ENCODE assay signal across 10 cellular contexts in genomic region chr12:57889541-57889989, GRCh38. TPM values are rescaled to one million over a fixed set of nuclear protein-coding genes. Genes with fewer than 3 reads are reported as not detected.
DNase-seq lines count a peak whose midpoint lies in the region; ATAC-seq, FAIRE-seq and TF ChIP-seq lines count a peak whose summit lies in the region.
"Had no signal": no experiment of that assay in that cellular context is flagged by ENCODE, and none has a peak within 500 bp of the region (broad histone marks: within the 10 kb centered on the region; RNA-seq: fewer than 3 reads in every experiment).

No MANE protein-coding gene starts in this region.

- H3K4me1 ChIP-seq in lung (ENCODE audit: control insufficient read depth in 2 of 2, insufficient read depth in 2 of 2, low read length in 2 of 2) (peaks cover 27 to 38% of the 10 kb centered on the region in 2 donors), upper lobe of right lung (peaks cover 70% of the 10 kb centered on the region)

- peak overlapping the region; percentile 43 for H3K27ac Mint-ChIP-seq in dendritic cell treated with granulocyte-macrophage colony-stimulating factor and Interleukin-4, amounts not matched to agents 40 ng/mL and 50 ng/mL, for 4 days
- peak overlapping the region in 1 of 10 donors; percentile 51 for H3K27ac Mint-ChIP-seq in naive thymus-derived CD8-positive, alpha-beta T cell

- peaks cover 49% of the 10 kb centered on the region for H3K4me1 Mint-ChIP-seq in dendritic cell treated with granulocyte-macrophage colony-stimulating factor and Interleukin-4, amounts not matched to agents 40 ng/mL and 50 ng/mL, for 4 days (ENCODE audit: low read depth)
- peaks cover 6 to 12% (median 8%) of the 10 kb centered on the region in 4 donors for H3K4me1 Mint-ChIP-seq in naive thymus-derived CD8-positive, alpha-beta T cell

- H3K4me3 ChIP-seq in lung, result no peak overlapping the region
- H3K4me3 ChIP-seq in upper lobe of right lung, result peak overlapping the region; percentile 0

- no peak for FAIRE-seq in urothelium cell line (lab: Jason Lieb, UNC)

- WGBS in lung, 2 donors, result 42 to 69% methylated on average over 10 of the region's 10 CpGs

- DNase-seq in NCI-H2107 treated with DMSO at 0.1 percent for 48 hours (lab: John Stamatoyannopoulos, UW; ENCODE audit: unreplicated experiment), result peak; percentile 48
- DNase-seq in NCI-H2107 (lab: John Stamatoyannopoulos, UW), result no peak
- peak; percentile 71 for DNase-seq in lung (ENCODE audit: low spot score)
- peak; percentile 76 for DNase-seq in upper lobe of right lung
- no peak for DNase-seq in urothelium cell line (ENCODE audit: low spot score)
- DNase-seq in naive thymus-derived CD8-positive, alpha-beta T cell, result no peak
- DNase-seq in stimulated activated CD4-positive, alpha-beta T cell treated with anti-CD3 and anti-CD28 coated beads, Interleukin-1b, Interleukin-23, amount 100 ng/mL, for 48 hours, result no peak
- DNase-seq: MV-4-11 had no signal

- TF ChIP-seq CTCF in lung (IDR thresholded peaks at IDR 0.05; ENCODE audit: control extremely low read depth, extremely low read depth) (no peak), upper lobe of right lung (IDR thresholded peaks at IDR 0.05) (no peak)

- ATAC-seq in lung (ENCODE audit: insufficient read depth, low FRiP score), result peak; percentile 38
- ATAC-seq in upper lobe of right lung, result peak; percentile 70
- ATAC-seq in naive thymus-derived CD8-positive, alpha-beta T cell, result no peak

- intact Hi-C loops in dendritic cell treated with granulocyte-macrophage colony-stimulating factor and Interleukin-4, amounts not matched to agents 40 ng/mL and 50 ng/mL, for 4 days (cut with micrococcal nuclease), result no loop called here
- intact Hi-C loops in upper lobe of right lung (cut with DNase I), result no loop called here

- H3K27me3 ChIP-seq in lung (ENCODE audit: control insufficient read depth, insufficient read depth) (no peaks in the 10 kb centered on the region), upper lobe of right lung (no peaks in the 10 kb centered on the region)

- H3K9me3 Mint-ChIP-seq in dendritic cell treated with granulocyte-macrophage colony-stimulating factor and Interleukin-4, amounts not matched to agents 40 ng/mL and 50 ng/mL, for 4 days, result no peaks in the 10 kb centered on the region
- peaks cover 0 to 11% (median 0%) of the 10 kb centered on the region in 9 donors for H3K9me3 Mint-ChIP-seq in naive thymus-derived CD8-positive, alpha-beta T cell
- H3K9me3 Mint-ChIP-seq: neural crest cell had no signal

- no peaks in the 10 kb centered on the region for H3K36me3 Mint-ChIP-seq in dendritic cell treated with granulocyte-macrophage colony-stimulating factor and Interleukin-4, amounts not matched to agents 40 ng/mL and 50 ng/mL, for 4 days (ENCODE audit: low read depth)
- H3K36me3 Mint-ChIP-seq in naive thymus-derived CD8-positive, alpha-beta T cell, result peaks cover 0 to 6% (median 0%) of the 10 kb centered on the region in 3 donors

- H3K27me3 Mint-ChIP-seq in dendritic cell treated with granulocyte-macrophage colony-stimulating factor and Interleukin-4, amounts not matched to agents 40 ng/mL and 50 ng/mL, for 4 days, result peaks cover 11% of the 10 kb centered on the region
- H3K27me3 Mint-ChIP-seq in naive thymus-derived CD8-positive, alpha-beta T cell, result peaks cover 0 to 8% (median 0%) of the 10 kb centered on the region in 5 donors

- no peaks in the 10 kb centered on the region for H3K36me3 ChIP-seq in lung (ENCODE audit: control insufficient read depth in 2 of 2, insufficient read depth in 2 of 2, low read length in 2 of 2)
- no peaks in the 10 kb centered on the region for H3K36me3 ChIP-seq in upper lobe of right lung

- H3K27ac ChIP-seq in lung (ENCODE audit: low read depth in 1 of 2, low read length in 1 of 2) (peak overlapping the region; percentile 57 to 98), upper lobe of right lung (peak overlapping the region; percentile 85)

- H3K9me3 ChIP-seq in lung (ENCODE audit: control insufficient read depth in 2 of 2, insufficient read depth in 1 of 2, low read length in 1 of 2), result no peaks in the 10 kb centered on the region
- H3K9me3 ChIP-seq in upper lobe of right lung, result no peaks in the 10 kb centered on the region

- POLR2A ChIA-PET in naive thymus-derived CD8-positive, alpha-beta T cell (lab: Charles Lee), result interaction anchor here (0.9 kb wide), 1 partner anchor 53 kb away, joined by 3 read pairs; no protein-coding TSS in a partner anchor

- H3K4me3 Mint-ChIP-seq in dendritic cell treated with granulocyte-macrophage colony-stimulating factor and Interleukin-4, amounts not matched to agents 40 ng/mL and 50 ng/mL, for 4 days, result no peak overlapping the region
- H3K4me3 Mint-ChIP-seq in naive thymus-derived CD8-positive, alpha-beta T cell, result no peak overlapping the region
- H3K4me3 Mint-ChIP-seq: neural crest cell had no signal

RNA-seq across cellular contexts. Expression of gene CTDSP2, which starts 43.0 kb away (rescaled TPM):
- total RNA-seq in lung (100 to 1,000 TPM; 162 to 179 TPM), upper lobe of right lung (217 TPM)
- polyA plus RNA-seq in lung, result 100 to 1,000 TPM in 1 of 2 donors, 10 to 100 TPM in 1; 46.8 to 104 TPM
- total RNA-seq in naive thymus-derived CD8-positive, alpha-beta T cell, result 100 to 1,000 TPM; 258 to 262 TPM
- polyA plus RNA-seq in naive thymus-derived CD8-positive, alpha-beta T cell, result 10 to 100 TPM; 51.4 to 81.2 (median 71.5) TPM

RNA-seq across cellular contexts. Expression of gene ATP23, which starts 51.8 kb away (rescaled TPM):
- total RNA-seq in lung (1 to 10 TPM; 3.6 to 5.7 TPM), upper lobe of right lung (6.2 TPM)
- 1 to 10 TPM; 6.1 to 6.9 TPM for polyA plus RNA-seq in lung
- total RNA-seq in naive thymus-derived CD8-positive, alpha-beta T cell, result 1 to 10 TPM; 7.3 to 7.7 TPM
- polyA plus RNA-seq in naive thymus-derived CD8-positive, alpha-beta T cell, result 10 to 100 TPM; 19.4 to 29.1 (median 25.2) TPM

Comparison
In these comparisons a context has a peak if more than half of its experiments do, and no peak if none do; other contexts are left out.
1. DNase-seq: peak in NCI-H2107 treated with DMSO at 0.1 percent for 48 hours (single experiment), lung (single experiment) and upper lobe of right lung (single experiment); none in NCI-H2107 (single experiment), urothelium cell line (single experiment), naive thymus-derived CD8-positive, alpha-beta T cell (0 of 10) and stimulated activated CD4-positive, alpha-beta T cell treated with anti-CD3 and anti-CD28 coated beads, Interleukin-1b, Interleukin-23, amount 100 ng/mL, for 48 hours (single experiment).
2. ATAC-seq: peak in lung (single experiment) and upper lobe of right lung (single experiment); none in naive thymus-derived CD8-positive, alpha-beta T cell (0 of 2).